23 cellular contexts compared by ENCODE assay signal in genomic region chr21:39363607-39364555, GRCh38. TPM values are rescaled to one million over a fixed set of nuclear protein-coding genes. Genes with fewer than 3 reads are reported as not detected.
DNase-seq lines count a peak whose midpoint lies in the region; ATAC-seq and TF ChIP-seq lines count a peak whose summit lies in the region.
"Had no signal": no experiment of that assay in that cellular context is flagged by ENCODE, and none has a peak within 500 bp of the region (broad histone marks: within the 10 kb centered on the region; RNA-seq: fewer than 3 reads in every experiment).

No MANE protein-coding gene starts in this region.

- H3K36me3 ChIP-seq in MM.1S (replicated peaks; ENCODE audit: insufficient read depth, low read length) (no peaks in the 10 kb centered on the region), adipocyte (ENCODE audit: control insufficient read depth, insufficient read depth, low read length, severe bottlenecking) (no peaks in the 10 kb centered on the region)
- H3K36me3 ChIP-seq: brain microvascular endothelial cell, HAP-1 had no signal

- H4K20me1 ChIP-seq in MM.1S (ENCODE audit: insufficient read depth, low read length): no peaks in the 10 kb centered on the region

- H3K9me2 ChIP-seq in MM.1S (replicated peaks; ENCODE audit: insufficient read depth, low read length): no peaks in the 10 kb centered on the region

- no peak overlapping the region for H3K9ac ChIP-seq in MM.1S (ENCODE audit: low read length)
- H3K9ac ChIP-seq in adipocyte (ENCODE audit: low read length): no peak overlapping the region

- H3K9me3 ChIP-seq in MM.1S (replicated peaks; ENCODE audit: insufficient read depth, low read length) (no peaks in the 10 kb centered on the region), adipocyte (ENCODE audit: control insufficient read depth, low read length) (no peaks in the 10 kb centered on the region)
- H3K9me3 ChIP-seq: HAP-1 had no signal

- TF ChIP-seq CTCF in GM12872 (IDR thresholded peaks at IDR 0.05; ENCODE audit: insufficient read depth, low read depth, low read length) (0 out of 3 replicates have a peak, but pooled peaks have one; percentile 8), MM.1S (IDR thresholded peaks at IDR 0.05; ENCODE audit: low read length) (no peak)

- no peaks in the 10 kb centered on the region for H3K27me3 ChIP-seq in MM.1S (replicated peaks; ENCODE audit: insufficient read depth, low read length)
- peaks cover 12% of the 10 kb centered on the region for H3K27me3 ChIP-seq in adipocyte (replicated peaks; ENCODE audit: control insufficient read depth, insufficient read depth, low read length)
- H3K27me3 ChIP-seq: brain microvascular endothelial cell had no signal

- H3K4me1 ChIP-seq in MM.1S (ENCODE audit: low read length) (no peaks in the 10 kb centered on the region), adipocyte (ENCODE audit: control insufficient read depth, insufficient read depth, low read length) (no peaks in the 10 kb centered on the region)
- H3K4me1 ChIP-seq: HAP-1 had no signal

- H3F3A ChIP-seq in MM.1S (ENCODE audit: insufficient read depth, low read length): no peaks in the 10 kb centered on the region

- intact Hi-C loops in Right ventricle myocardium inferior (cut with DNase I): no loop called here

- H3K79me2 ChIP-seq in MM.1S (ENCODE audit: low read length): no peaks in the 10 kb centered on the region

- H2AFZ ChIP-seq in MM.1S (ENCODE audit: low read length): no peak overlapping the region

- ATAC-seq in Right ventricle myocardium inferior: no peak
- ATAC-seq: activated CD4-positive, CD25-positive, alpha-beta regulatory T cell treated with anti-CD3 and anti-CD28 coated beads, Interleukin-2, amount 50 U/mL, for 24 hours; natural killer cell treated with Interleukin-12 subunit alpha and Interleukin-12 subunit beta and Interleukin-15 and Interleukin-18, amount 100 ng/mL, for 72 hours; stimulated activated naive CD8-positive, alpha-beta T cell treated with anti-CD3 and anti-CD28 coated beads, Interleukin-15, amount 100 ng/mL, for 72 hours had no signal

- no peak overlapping the region for H3K4me2 ChIP-seq in MM.1S (ENCODE audit: low read depth, low read length)

- no peak overlapping the region for H3K27ac ChIP-seq in MM.1S (ENCODE audit: low read length)
- H3K27ac ChIP-seq: brain microvascular endothelial cell, coronary artery had no signal

- H3K4me3 ChIP-seq in MM.1S (ENCODE audit: low read length): no peak overlapping the region
- H3K4me3 ChIP-seq in adipocyte (ENCODE audit: low read length): no peak overlapping the region
- H3K4me3 ChIP-seq: coronary artery, HAP-1 had no signal

- DNase-seq in MM.1S: peak; percentile 5
- DNase-seq in adipocyte (ENCODE audit: low read depth): peak; percentile 64
- DNase-seq in iris pigment epithelial cell (ENCODE audit: low read depth): peak; percentile 43
- DNase-seq in kidney tubule cell (ENCODE audit: low spot score): no peak
- DNase-seq in NCI-H2107 treated with DMSO at 0.1 percent for 48 hours (lab: John Stamatoyannopoulos, UW; ENCODE audit: unreplicated experiment): no peak
- DNase-seq in Right ventricle myocardium inferior (ENCODE audit: missing footprints): no peak
- DNase-seq: activated CD8-positive, alpha-beta memory T cell treated with anti-CD3 and anti-CD28 coated beads for 24 hours; activated naive CD8-positive, alpha-beta T cell treated with anti-CD3 and anti-CD28 coated beads, Interleukin-2, amount 10 ng/mL, durations not matched to agents 7 days and 5 days; brain microvascular endothelial cell; foreskin melanocyte; kidney glomerular epithelial cell; mesenchymal stem cell; NCI-H2029; NCI-H446 treated with DMSO at 0.1 percent for 48 hours; SHP77; stimulated activated CD4-positive, alpha-beta T cell treated with anti-CD3 and anti-CD28 coated beads, Interleukin-2, amount 100 ng/mL, for 48 hours; stimulated activated naive CD8-positive, alpha-beta T cell treated with anti-CD3 and anti-CD28 coated beads, Interleukin-15, amount 100 ng/mL, for 72 hours; trophoblast cell had no signal

RNA-seq across cellular contexts. Expression of gene HMGN1, which starts 15.0 kb away (rescaled TPM):
- total RNA-seq in Right ventricle myocardium inferior: 69.1 TPM

RNA-seq across cellular contexts. Expression of gene BRWD1, which starts 50.4 kb away (rescaled TPM):
- 29.1 TPM for total RNA-seq in Right ventricle myocardium inferior

Comparison
In these comparisons a context has a peak if more than half of its experiments do, and no peak if none do; other contexts are left out.
1. DNase-seq: peak in MM.1S (single experiment), adipocyte (single experiment) and iris pigment epithelial cell (single experiment); none in kidney tubule cell (single experiment), NCI-H2107 treated with DMSO at 0.1 percent for 48 hours (single experiment) and Right ventricle myocardium inferior (single experiment).